Comparison of ENCODE assay signal across 28 cellular contexts in genomic region chr2:126381081-126381480, GRCh38.
"Had no signal": no experiment of that assay in that cellular context is flagged by ENCODE, and none has a peak within 500 bp of the region (broad histone marks: within the 10 kb centered on the region; RNA-seq: fewer than 3 reads in every experiment).

No MANE protein-coding gene starts in this region.

- ATAC-seq: activated T-cell treated with anti-CD3 and anti-CD28 coated beads, Interleukin-2, amount 50 U/mL, for 4 hours; K562; Panc1; Right ventricle myocardium inferior; T-cell had no signal

- H3K27ac ChIP-seq: breast epithelium, SK-N-MC had no signal

- DNase-seq: activated B cell treated with CpG ODN at 0.5 μM for 24 hours; activated CD4-positive, alpha-beta T cell treated with anti-CD3 and anti-CD28 coated beads for 1 hour; activated CD4-positive, alpha-beta T cell treated with anti-CD3 and anti-CD28 coated beads, Interleukin-2, amount 10 ng/mL, durations not matched to agents 24 days and 14 days; activated CD4-positive, alpha-beta T cell treated with anti-CD3 and anti-CD28 coated beads, Interleukin-2, amount 50 U/mL, for 48 hours; activated CD8-positive, alpha-beta memory T cell treated with anti-CD3 and anti-CD28 coated beads for 24 hours; activated effector memory CD4-positive, alpha-beta T cell treated with anti-CD3 and anti-CD28 coated beads, Interleukin-2, amount 50 U/mL, for 16 hours; activated naive CD4-positive, alpha-beta T cell treated with anti-CD3 and anti-CD28 coated beads for 36 hours; activated T-cell treated with anti-CD3 and anti-CD28 coated beads, Interleukin-2, amount 50 U/mL, for 4 hours; Karpas-422; NCI-H1105 treated with DMSO at 0.1 percent for 48 hours; NCI-H1436 treated with DMSO at 0.1 percent for 48 hours; NCI-H187; NCI-H2081; NCI-H2227 treated with DMSO at 0.1 percent for 48 hours; NCI-H446 treated with DMSO at 0.1 percent for 48 hours; NCI-H524 treated with DMSO at 0.1 percent for 48 hours; NCI-H748 treated with DMSO at 0.1 percent for 48 hours; NK-92 treated with Interleukin-12 subunit alpha and Interleukin-12 subunit beta, amount 100 ng/mL, for 24 hours; OCI-M1; RPMI8226; T-cell; T-helper 2 cell; T1000 had no signal

- H3K27me3 ChIP-seq: breast epithelium had no signal

- H3K4me3 ChIP-seq: breast epithelium, K562, SK-N-MC had no signal
